In the genomic region with DNA sequence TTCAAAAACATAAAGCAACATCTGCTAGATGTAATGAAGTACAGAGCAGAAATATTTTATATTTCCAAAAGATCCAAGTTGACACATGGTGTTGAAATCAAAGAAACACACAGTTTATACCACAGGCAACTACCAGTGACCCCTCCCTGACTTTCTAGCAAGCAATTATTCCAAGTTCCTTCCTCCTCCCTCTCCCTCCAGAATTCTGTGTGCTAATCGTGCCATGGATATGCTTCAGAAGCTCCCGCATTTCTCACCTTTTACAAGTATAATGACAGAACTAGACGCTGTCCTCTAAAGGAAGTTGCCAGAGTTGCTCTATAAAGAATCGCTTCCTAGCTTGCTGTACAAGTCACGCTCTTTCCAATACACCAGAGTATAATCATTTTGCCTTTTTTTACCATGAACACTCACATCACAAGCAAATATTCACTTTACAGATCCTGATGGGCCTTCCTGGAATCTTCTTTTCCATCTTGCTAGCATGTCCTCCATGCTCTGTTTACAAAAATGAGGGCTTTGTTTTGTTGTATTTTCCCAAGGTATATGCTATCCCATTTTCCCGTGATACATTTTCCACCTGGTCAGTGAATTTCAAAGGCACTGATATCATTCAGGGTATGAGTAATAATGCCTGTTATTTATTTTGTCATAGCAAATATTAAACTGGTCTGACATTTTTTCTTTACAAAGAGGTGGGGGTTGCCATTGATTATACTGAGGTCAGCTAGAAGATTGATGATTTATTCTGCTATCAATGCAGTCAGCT, we compare ENCODE assay signal across 1 cellular context.
TF ChIP-seq lines count a peak whose summit lies in the region.

No MANE protein-coding gene starts in this region.

TF ChIP-seq in HepG2, 621 proteins besides CTCF, POLR2A, EP300 and RAD21 (continued from another document):
- TF ChIP-seq, protein P1, sequence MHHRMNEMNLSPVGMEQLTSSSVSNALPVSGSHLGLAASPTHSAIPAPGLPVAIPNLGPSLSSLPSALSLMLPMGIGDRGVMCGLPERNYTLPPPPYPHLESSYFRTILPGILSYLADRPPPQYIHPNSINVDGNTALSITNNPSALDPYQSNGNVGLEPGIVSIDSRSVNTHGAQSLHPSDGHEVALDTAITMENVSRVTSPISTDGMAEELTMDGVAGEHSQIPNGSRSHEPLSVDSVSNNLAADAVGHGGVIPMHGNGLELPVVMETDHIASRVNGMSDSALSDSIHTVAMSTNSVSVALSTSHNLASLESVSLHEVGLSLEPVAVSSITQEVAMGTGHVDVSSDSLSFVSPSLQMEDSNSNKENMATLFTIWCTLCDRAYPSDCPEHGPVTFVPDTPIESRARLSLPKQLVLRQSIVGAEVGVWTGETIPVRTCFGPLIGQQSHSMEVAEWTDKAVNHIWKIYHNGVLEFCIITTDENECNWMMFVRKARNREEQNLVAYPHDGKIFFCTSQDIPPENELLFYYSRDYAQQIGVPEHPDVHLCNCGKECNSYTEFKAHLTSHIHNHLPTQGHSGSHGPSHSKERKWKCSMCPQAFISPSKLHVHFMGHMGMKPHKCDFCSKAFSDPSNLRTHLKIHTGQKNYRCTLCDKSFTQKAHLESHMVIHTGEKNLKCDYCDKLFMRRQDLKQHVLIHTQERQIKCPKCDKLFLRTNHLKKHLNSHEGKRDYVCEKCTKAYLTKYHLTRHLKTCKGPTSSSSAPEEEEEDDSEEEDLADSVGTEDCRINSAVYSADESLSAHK (CRISPR knock-in tag; IDR thresholded peaks at IDR 0.05; ENCODE audit: borderline replicate concordance) = no peak
- no peak for TF ChIP-seq ZNF7 (CRISPR knock-in tag; IDR thresholded peaks at IDR 0.05)
- TF ChIP-seq, protein P2, sequence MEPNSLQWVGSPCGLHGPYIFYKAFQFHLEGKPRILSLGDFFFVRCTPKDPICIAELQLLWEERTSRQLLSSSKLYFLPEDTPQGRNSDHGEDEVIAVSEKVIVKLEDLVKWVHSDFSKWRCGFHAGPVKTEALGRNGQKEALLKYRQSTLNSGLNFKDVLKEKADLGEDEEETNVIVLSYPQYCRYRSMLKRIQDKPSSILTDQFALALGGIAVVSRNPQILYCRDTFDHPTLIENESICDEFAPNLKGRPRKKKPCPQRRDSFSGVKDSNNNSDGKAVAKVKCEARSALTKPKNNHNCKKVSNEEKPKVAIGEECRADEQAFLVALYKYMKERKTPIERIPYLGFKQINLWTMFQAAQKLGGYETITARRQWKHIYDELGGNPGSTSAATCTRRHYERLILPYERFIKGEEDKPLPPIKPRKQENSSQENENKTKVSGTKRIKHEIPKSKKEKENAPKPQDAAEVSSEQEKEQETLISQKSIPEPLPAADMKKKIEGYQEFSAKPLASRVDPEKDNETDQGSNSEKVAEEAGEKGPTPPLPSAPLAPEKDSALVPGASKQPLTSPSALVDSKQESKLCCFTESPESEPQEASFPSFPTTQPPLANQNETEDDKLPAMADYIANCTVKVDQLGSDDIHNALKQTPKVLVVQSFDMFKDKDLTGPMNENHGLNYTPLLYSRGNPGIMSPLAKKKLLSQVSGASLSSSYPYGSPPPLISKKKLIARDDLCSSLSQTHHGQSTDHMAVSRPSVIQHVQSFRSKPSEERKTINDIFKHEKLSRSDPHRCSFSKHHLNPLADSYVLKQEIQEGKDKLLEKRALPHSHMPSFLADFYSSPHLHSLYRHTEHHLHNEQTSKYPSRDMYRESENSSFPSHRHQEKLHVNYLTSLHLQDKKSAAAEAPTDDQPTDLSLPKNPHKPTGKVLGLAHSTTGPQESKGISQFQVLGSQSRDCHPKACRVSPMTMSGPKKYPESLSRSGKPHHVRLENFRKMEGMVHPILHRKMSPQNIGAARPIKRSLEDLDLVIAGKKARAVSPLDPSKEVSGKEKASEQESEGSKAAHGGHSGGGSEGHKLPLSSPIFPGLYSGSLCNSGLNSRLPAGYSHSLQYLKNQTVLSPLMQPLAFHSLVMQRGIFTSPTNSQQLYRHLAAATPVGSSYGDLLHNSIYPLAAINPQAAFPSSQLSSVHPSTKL (CRISPR knock-in tag; IDR thresholded peaks at IDR 0.05) = peak; percentile 31; the same call in 1 of the 2 replicates
- TF ChIP-seq KLF6 (CRISPR knock-in tag; IDR thresholded peaks at IDR 0.05) = no peak
- TF ChIP-seq MAFF (IDR thresholded peaks at IDR 0.05; ENCODE audit: low read depth, low read length) = peak; percentile 85
- no peak for TF ChIP-seq ZNF562 (CRISPR knock-in tag; IDR thresholded peaks at IDR 0.05; ENCODE audit: borderline replicate concordance)
- no peak for TF ChIP-seq ZBTB8A (CRISPR knock-in tag; IDR thresholded peaks at IDR 0.05; ENCODE audit: borderline replicate concordance, low read depth)
- no peak for TF ChIP-seq FOXA1 (IDR thresholded peaks at IDR 0.05)
- TF ChIP-seq FOXA1 (CRISPR knock-in tag; IDR thresholded peaks at IDR 0.05) = no peak
- peak; percentile 13; the same call in 1 of the 2 replicates for TF ChIP-seq FOXA3 (CRISPR knock-in tag; IDR thresholded peaks at IDR 0.05)
- TF ChIP-seq E2F1 (CRISPR knock-in tag; IDR thresholded peaks at IDR 0.05) = no peak
- TF ChIP-seq ZNF121 (CRISPR knock-in tag; IDR thresholded peaks at IDR 0.05) = no peak
- TF ChIP-seq HMG20A (CRISPR knock-in tag; IDR thresholded peaks at IDR 0.05; ENCODE audit: borderline replicate concordance) = 0 out of 2 replicates have a peak, but pooled peaks have one; percentile 53
- no peak for TF ChIP-seq ZFY (CRISPR knock-in tag; IDR thresholded peaks at IDR 0.05)
- TF ChIP-seq TFAP4 (IDR thresholded peaks at IDR 0.05; ENCODE audit: borderline replicate concordance, low read depth) = no peak
- TF ChIP-seq, protein P3, sequence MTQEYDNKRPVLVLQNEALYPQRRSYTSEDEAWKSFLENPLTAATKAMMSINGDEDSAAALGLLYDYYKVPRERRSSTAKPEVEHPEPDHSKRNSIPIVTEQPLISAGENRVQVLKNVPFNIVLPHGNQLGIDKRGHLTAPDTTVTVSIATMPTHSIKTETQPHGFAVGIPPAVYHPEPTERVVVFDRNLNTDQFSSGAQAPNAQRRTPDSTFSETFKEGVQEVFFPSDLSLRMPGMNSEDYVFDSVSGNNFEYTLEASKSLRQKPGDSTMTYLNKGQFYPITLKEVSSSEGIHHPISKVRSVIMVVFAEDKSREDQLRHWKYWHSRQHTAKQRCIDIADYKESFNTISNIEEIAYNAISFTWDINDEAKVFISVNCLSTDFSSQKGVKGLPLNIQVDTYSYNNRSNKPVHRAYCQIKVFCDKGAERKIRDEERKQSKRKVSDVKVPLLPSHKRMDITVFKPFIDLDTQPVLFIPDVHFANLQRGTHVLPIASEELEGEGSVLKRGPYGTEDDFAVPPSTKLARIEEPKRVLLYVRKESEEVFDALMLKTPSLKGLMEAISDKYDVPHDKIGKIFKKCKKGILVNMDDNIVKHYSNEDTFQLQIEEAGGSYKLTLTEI (CRISPR knock-in tag; conservative IDR thresholded peaks at IDR 0.05) = no peak
- TF ChIP-seq NCOA2 (CRISPR knock-in tag; IDR thresholded peaks at IDR 0.05) = peak; percentile 22; the same call in 1 of the 2 replicates
- no peak for TF ChIP-seq RERE (CRISPR knock-in tag; IDR thresholded peaks at IDR 0.05; ENCODE audit: low read depth)
- TF ChIP-seq ZNF674 (CRISPR knock-in tag; IDR thresholded peaks at IDR 0.05; ENCODE audit: low read depth) = no peak
- TF ChIP-seq FOXK1 (CRISPR knock-in tag; IDR thresholded peaks at IDR 0.05; ENCODE audit: borderline replicate concordance, low read depth) = no peak
- no peak for TF ChIP-seq HHEX (CRISPR knock-in tag; IDR thresholded peaks at IDR 0.05)
- TF ChIP-seq KDM3A (CRISPR knock-in tag; IDR thresholded peaks at IDR 0.05; ENCODE audit: low read depth) = no peak
- no peak for TF ChIP-seq SOX6 (IDR thresholded peaks at IDR 0.05)
- peak; percentile 19; the same call in 1 of the 2 replicates for TF ChIP-seq SOX6 (CRISPR knock-in tag; IDR thresholded peaks at IDR 0.05)
- 0 out of 2 replicates have a peak, but pooled peaks have one; percentile 17 for TF ChIP-seq SIX4 (CRISPR knock-in tag; IDR thresholded peaks at IDR 0.05)
- TF ChIP-seq ZFAT (CRISPR knock-in tag; conservative IDR thresholded peaks at IDR 0.05) = no peak
- TF ChIP-seq E2F2 (CRISPR knock-in tag; IDR thresholded peaks at IDR 0.05; ENCODE audit: borderline replicate concordance) = no peak
- TF ChIP-seq ZNF431 (CRISPR knock-in tag; IDR thresholded peaks at IDR 0.05; ENCODE audit: borderline replicate concordance, low read depth) = no peak
